Comparison of ENCODE assay signal across 8 cellular contexts in genomic region chr17:81553018-81553615, GRCh38. TPM values are rescaled to one million over a fixed set of nuclear protein-coding genes. Genes with fewer than 3 reads are reported as not detected.
A peak's percentile ranks its signal among the peaks of the same experiment; 100 is the strongest.
DNase-seq lines count a peak whose midpoint lies in the region; ATAC-seq and TF ChIP-seq lines count a peak whose summit lies in the region.

No MANE protein-coding gene starts in this region.

- H3K9me3 Mint-ChIP-seq in activated CD4-positive, alpha-beta memory T cell treated with anti-CD3 and anti-CD28 coated beads for 36 hours: no peaks in the 10 kb centered on the region
- H3K9me3 Mint-ChIP-seq in memory B cell: no peaks in the 10 kb centered on the region

- intact Hi-C loops in activated CD4-positive, alpha-beta memory T cell treated with anti-CD3 and anti-CD28 coated beads for 36 hours (cut with micrococcal nuclease): loop anchor here (1.0 to 2.0 kb wide), 3 partner anchors 40 to 307 kb away; partner anchors contain the start of genes ACTG1, CCDC137, OXLD1 and P4HB

- peak; percentile 29 for ATAC-seq in GM18873 (IDR thresholded peaks at IDR 0.05; ENCODE audit: low FRiP score, unreplicated experiment)
- peak; percentile 42 for ATAC-seq in HG03460 (IDR thresholded peaks at IDR 0.05; ENCODE audit: unreplicated experiment)
- peak; percentile 69 for ATAC-seq in memory B cell (ENCODE audit: low read depth)

- no peaks in the 10 kb centered on the region for H3K9me3 ChIP-seq in ectodermal cell (ENCODE audit: control insufficient read depth, low read length)

- peak; percentile 1 for TF ChIP-seq CTCF in AG04449 (IDR thresholded peaks at IDR 0.05; ENCODE audit: insufficient read depth, low read length, missing control alignments)

- no peak overlapping the region for H3K27ac ChIP-seq in ectodermal cell (ENCODE audit: insufficient read depth, low read depth, low read length, poor library complexity, severe bottlenecking)

- DNase-seq in AG04449 (ENCODE audit: low read depth, low spot score) (no peak), NCI-H748 treated with DMSO at 0.1 percent for 48 hours (lab: John Stamatoyannopoulos, UW) (peak; percentile 91), memory B cell (ENCODE audit: low spot score in 2 of 2) (peak; percentile 60)
- DNase-seq in activated CD4-positive, alpha-beta memory T cell treated with anti-CD3 and anti-CD28 coated beads for 36 hours: peak; percentile 88
- DNase-seq in stimulated activated CD8-positive, alpha-beta memory T cell treated with anti-CD3 and anti-CD28 coated beads, Interleukin-15, amount 100 ng/mL, for 1 hour (ENCODE audit: low read depth): peak; percentile 47

- POLR2A ChIA-PET in AG04449 (lab: Yijun Ruan, JAX): interaction anchor here (0.6 to 3.9 kb wide), 11 partner anchors 9 to 90 kb away, joined by 3 to 33 read pairs (median 4); partner anchors contain the start of gene ACTG1
- POLR2A ChIA-PET in activated CD4-positive, alpha-beta memory T cell treated with anti-CD3 and anti-CD28 coated beads for 36 hours (lab: Charles Lee): interaction anchor here (0.9 to 1.7 kb wide), 6 partner anchors 34 to 112 kb away, joined by 3 to 14 read pairs (median 4); partner anchors contain the start of gene ACTG1

- H3K27ac Mint-ChIP-seq in activated CD4-positive, alpha-beta memory T cell treated with anti-CD3 and anti-CD28 coated beads for 36 hours: peak overlapping the region; percentile 88
- peak overlapping the region; percentile 84 for H3K27ac Mint-ChIP-seq in memory B cell

- WGBS in ectodermal cell, 2 experiments: 3 to 5% methylated on average over 19 of the region's 19 CpGs

- H3K4me1 Mint-ChIP-seq in activated CD4-positive, alpha-beta memory T cell treated with anti-CD3 and anti-CD28 coated beads for 36 hours (ENCODE audit: low read depth): peaks cover 33% of the 10 kb centered on the region
- peaks cover 21% of the 10 kb centered on the region for H3K4me1 Mint-ChIP-seq in memory B cell

- peak overlapping the region; percentile 86 for H3K4me3 Mint-ChIP-seq in activated CD4-positive, alpha-beta memory T cell treated with anti-CD3 and anti-CD28 coated beads for 36 hours
- H3K4me3 Mint-ChIP-seq in memory B cell: peak overlapping the region; percentile 93

- peaks cover 13% of the 10 kb centered on the region for H3K36me3 ChIP-seq in ectodermal cell (ENCODE audit: control insufficient read depth, insufficient read depth, low read length)

- H3K4me1 ChIP-seq in ectodermal cell (ENCODE audit: control insufficient read depth, insufficient read depth, low read length): peaks cover 11% of the 10 kb centered on the region

- H3K4me3 ChIP-seq in AG04449 (ENCODE audit: low read depth, low read length) (peak overlapping the region; percentile 91), ectodermal cell (ENCODE audit: insufficient read depth, low read depth, low read length) (peak overlapping the region; percentile 79)

- CTCF ChIA-PET in AG04449 (lab: Yijun Ruan, JAX): interaction anchor here (1.4 to 6.8 kb wide), 3 partner anchors 8 to 48 kb away, joined by 4 to 89 read pairs (median 4); no protein-coding TSS in a partner anchor
- CTCF ChIA-PET in activated CD4-positive, alpha-beta memory T cell treated with anti-CD3 and anti-CD28 coated beads for 36 hours (lab: Charles Lee): interaction anchor here (0.6 to 2.1 kb wide), 6 partner anchors 9 to 330 kb away, joined by 3 to 9 read pairs (median 4); partner anchors contain the start of gene CEP131

- no peaks in the 10 kb centered on the region for H3K27me3 ChIP-seq in ectodermal cell (ENCODE audit: control insufficient read depth, insufficient read depth, low read length, poor library complexity, severe bottlenecking)

- H3K27me3 Mint-ChIP-seq in activated CD4-positive, alpha-beta memory T cell treated with anti-CD3 and anti-CD28 coated beads for 36 hours: no peaks in the 10 kb centered on the region
- H3K27me3 Mint-ChIP-seq in memory B cell: no peaks in the 10 kb centered on the region

- H3K36me3 Mint-ChIP-seq in activated CD4-positive, alpha-beta memory T cell treated with anti-CD3 and anti-CD28 coated beads for 36 hours: peaks cover 16% of the 10 kb centered on the region
- peaks cover 9% of the 10 kb centered on the region for H3K36me3 Mint-ChIP-seq in memory B cell

RNA-seq across cellular contexts. Expression of gene FAAP100, which starts 1.0 kb away (rescaled TPM):
- 10 to 100 TPM; 33.5 to 39.7 TPM for total RNA-seq in activated CD4-positive, alpha-beta memory T cell treated with anti-CD3 and anti-CD28 coated beads for 36 hours
- 30.3 TPM for polyA plus RNA-seq in ectodermal cell (2013, experiment 1 of 4)
- polyA plus RNA-seq in ectodermal cell (2013, experiment 2 of 4): 32.0 TPM
- 19.6 TPM for polyA plus RNA-seq in ectodermal cell (2013, experiment 3 of 4)
- polyA plus RNA-seq in ectodermal cell (2013, experiment 4 of 4): 21.2 TPM

RNA-seq across cellular contexts. Expression of gene FSCN2, which starts 24.9 kb away (rescaled TPM):
- under 1 TPM; 0.33 to 0.46 TPM for total RNA-seq in activated CD4-positive, alpha-beta memory T cell treated with anti-CD3 and anti-CD28 coated beads for 36 hours
- not detected for polyA plus RNA-seq in ectodermal cell (2013, experiment 1 of 4)
- 0.48 TPM for polyA plus RNA-seq in ectodermal cell (2013, experiment 2 of 4)
- polyA plus RNA-seq in ectodermal cell (2013, experiment 3 of 4): not detected
- polyA plus RNA-seq in ectodermal cell (2013, experiment 4 of 4): 0.20 TPM

RNA-seq across cellular contexts. Expression of gene ACTG1, which starts 40.5 kb away (rescaled TPM):
- total RNA-seq in activated CD4-positive, alpha-beta memory T cell treated with anti-CD3 and anti-CD28 coated beads for 36 hours: 1,000 to 10,000 TPM; 3,773 to 3,928 TPM
- polyA plus RNA-seq in ectodermal cell (2013, experiment 1 of 4): 2,395 TPM
- polyA plus RNA-seq in ectodermal cell (2013, experiment 2 of 4): 2,615 TPM
- polyA plus RNA-seq in ectodermal cell (2013, experiment 3 of 4): 2,034 TPM
- 2,356 TPM for polyA plus RNA-seq in ectodermal cell (2013, experiment 4 of 4)
